In the genomic region with DNA sequence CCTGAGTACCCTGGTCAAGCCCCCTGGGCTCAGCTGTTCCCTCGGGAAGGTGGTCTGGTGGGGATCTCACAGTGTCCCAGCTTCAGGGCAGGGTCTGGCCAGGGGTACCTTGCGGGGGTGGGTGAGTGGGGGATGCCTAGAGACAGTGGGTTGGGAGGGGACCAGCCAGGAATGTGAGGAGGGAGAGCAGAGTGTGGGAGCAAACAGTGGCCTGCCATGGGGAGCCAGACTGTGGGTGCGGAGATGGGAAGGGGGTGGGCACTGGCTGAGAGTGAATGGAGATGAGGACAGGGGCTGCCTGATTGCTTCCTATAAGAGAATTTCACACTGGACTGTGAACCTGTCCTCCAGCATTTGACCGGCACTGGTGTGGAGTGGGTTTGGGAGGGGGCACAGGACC, we compare ENCODE assay signal across 22 cellular contexts.
"Had no signal": no experiment of that assay in that cellular context is flagged by ENCODE, and none has a peak within 500 bp of the region (broad histone marks: within the 10 kb centered on the region; RNA-seq: fewer than 3 reads in every experiment).

No MANE protein-coding gene starts in this region.

- H3K36me3 Mint-ChIP-seq: activated CD4-positive, alpha-beta memory T cell treated with anti-CD3 and anti-CD28 coated beads for 36 hours; activated naive CD8-positive, alpha-beta T cell; T-cell had no signal

- DNase-seq: activated CD4-positive, alpha-beta memory T cell treated with anti-CD3 and anti-CD28 coated beads for 36 hours; activated CD4-positive, alpha-beta T cell treated with anti-CD3 and anti-CD28 coated beads, Interleukin-2, amount 10 ng/mL, durations not matched to agents 7 days and 5 days; activated CD4-positive, CD25-positive, alpha-beta regulatory T cell; activated CD8-positive, alpha-beta memory T cell treated with anti-CD3 and anti-CD28 coated beads for 24 hours; activated gamma-delta T cell; activated naive CD4-positive, alpha-beta T cell treated with anti-CD3 and anti-CD28 coated beads for 36 hours; activated T-cell treated with anti-CD3 and anti-CD28 coated beads, Interleukin-2, amount 50 U/mL, for 4 hours; amygdala; brain microvascular endothelial cell; KG1; NCI-H1092 treated with DMSO at 0.1 percent for 48 hours; NCI-H1417 treated with DMSO at 0.1 percent for 48 hours; NCI-H1694; NCI-H2029; NCI-H2107; NCI-H2171 treated with DMSO at 0.1 percent for 48 hours; NCI-H226; NCI-H510A; NCI-H526 treated with DMSO at 0.1 percent for 48 hours; SIG-M5; T-cell had no signal

- ATAC-seq: activated T-cell treated with anti-CD3 and anti-CD28 coated beads, Interleukin-2, amount 50 U/mL, for 4 hours; T-cell had no signal

- H3K4me3 Mint-ChIP-seq: activated CD4-positive, alpha-beta memory T cell treated with anti-CD3 and anti-CD28 coated beads for 36 hours; activated CD4-positive, alpha-beta T cell treated with anti-CD3 and anti-CD28 coated beads, Interleukin-2, amount 10 ng/mL, durations not matched to agents 7 days and 5 days; activated naive CD4-positive, alpha-beta T cell treated with anti-CD3 and anti-CD28 coated beads for 36 hours; activated naive CD8-positive, alpha-beta T cell; activated T-cell treated with anti-CD3 and anti-CD28 coated beads, Interleukin-2, amount 50 U/mL, for 4 hours; T-cell had no signal

- H3K4me1 Mint-ChIP-seq: activated CD4-positive, alpha-beta T cell treated with anti-CD3 and anti-CD28 coated beads, Interleukin-2, amount 10 ng/mL, durations not matched to agents 7 days and 5 days; T-cell had no signal

- H3K27me3 Mint-ChIP-seq: activated naive CD8-positive, alpha-beta T cell had no signal

- H3K27ac Mint-ChIP-seq: activated CD4-positive, alpha-beta memory T cell treated with anti-CD3 and anti-CD28 coated beads for 36 hours; activated CD4-positive, alpha-beta T cell treated with anti-CD3 and anti-CD28 coated beads, Interleukin-2, amount 10 ng/mL, durations not matched to agents 7 days and 5 days; activated naive CD4-positive, alpha-beta T cell treated with anti-CD3 and anti-CD28 coated beads for 36 hours; activated naive CD8-positive, alpha-beta T cell; T-cell had no signal

- H3K9me3 Mint-ChIP-seq: activated CD4-positive, alpha-beta memory T cell treated with anti-CD3 and anti-CD28 coated beads for 36 hours; activated CD4-positive, alpha-beta T cell treated with anti-CD3 and anti-CD28 coated beads, Interleukin-2, amount 10 ng/mL, durations not matched to agents 7 days and 5 days; activated naive CD4-positive, alpha-beta T cell treated with anti-CD3 and anti-CD28 coated beads for 36 hours; activated T-cell treated with anti-CD3 and anti-CD28 coated beads, Interleukin-2, amount 50 U/mL, for 4 hours; T-cell had no signal
